In genomic region chr13:98173431-98173921, GRCh38 we compare ENCODE assay signal across 1 cellular context.
A peak's percentile ranks its signal among the peaks of the same experiment; 100 is the strongest.
TF ChIP-seq lines count a peak whose summit lies in the region.

No MANE protein-coding gene starts in this region.

TF ChIP-seq in HepG2, 621 proteins besides CTCF, POLR2A, EP300 and RAD21 (continued from another document):
- peak; percentile 52; the same call in 1 of the 2 replicates for TF ChIP-seq ZNF292 (CRISPR knock-in tag; IDR thresholded peaks at IDR 0.05; ENCODE audit: borderline replicate concordance, low read depth)
- no peak for TF ChIP-seq ZNF782 (CRISPR knock-in tag; IDR thresholded peaks at IDR 0.05; ENCODE audit: borderline replicate concordance)
- TF ChIP-seq SNAPC4 (CRISPR knock-in tag; IDR thresholded peaks at IDR 0.05) = no peak
- TF ChIP-seq ZFP91 (CRISPR knock-in tag; IDR thresholded peaks at IDR 0.05; ENCODE audit: borderline replicate concordance) = 0 out of 2 replicates have a peak, but pooled peaks have one; percentile 32
- no peak for TF ChIP-seq SUZ12 (IDR thresholded peaks at IDR 0.05; ENCODE audit: low read depth, low read length)
- peak; percentile 80; the same call in 1 of the 2 replicates for TF ChIP-seq HOMEZ (CRISPR knock-in tag; IDR thresholded peaks at IDR 0.05; ENCODE audit: low read depth)
- 0 out of 2 replicates have a peak, but pooled peaks have one; percentile 20 for TF ChIP-seq SIX4 (CRISPR knock-in tag; IDR thresholded peaks at IDR 0.05)
- TF ChIP-seq SRSF4 (IDR thresholded peaks at IDR 0.05; ENCODE audit: low read depth, low read length, poor library complexity, severe bottlenecking) = no peak
- no peak for TF ChIP-seq ZNF343 (CRISPR knock-in tag; IDR thresholded peaks at IDR 0.05)
- TF ChIP-seq SOX6 (IDR thresholded peaks at IDR 0.05) = no peak
- peak; percentile 87 for TF ChIP-seq SOX6 (CRISPR knock-in tag; IDR thresholded peaks at IDR 0.05)
- no peak for TF ChIP-seq PLSCR1 (CRISPR knock-in tag; IDR thresholded peaks at IDR 0.05; ENCODE audit: borderline replicate concordance)
- no peak for TF ChIP-seq ZNF841 (CRISPR knock-in tag; IDR thresholded peaks at IDR 0.05; ENCODE audit: borderline replicate concordance)
- peak; percentile 94 for TF ChIP-seq SAP130 (CRISPR knock-in tag; IDR thresholded peaks at IDR 0.05; ENCODE audit: low read depth)
- peak; percentile 92; the same call in 1 of the 2 replicates for TF ChIP-seq ETV5 (CRISPR knock-in tag; IDR thresholded peaks at IDR 0.05; ENCODE audit: borderline replicate concordance)
- TF ChIP-seq ZSCAN22 (CRISPR knock-in tag; IDR thresholded peaks at IDR 0.05) = no peak
- TF ChIP-seq NAIF1 (CRISPR knock-in tag; IDR thresholded peaks at IDR 0.05; ENCODE audit: borderline replicate concordance) = no peak
- no peak for TF ChIP-seq KLF11 (CRISPR knock-in tag; IDR thresholded peaks at IDR 0.05)
- TF ChIP-seq TEAD3 (CRISPR knock-in tag; optimal IDR thresholded peaks at IDR 0.05; ENCODE audit: borderline replicate concordance) = peak; percentile 88
- peak; percentile 64 for TF ChIP-seq REPIN1 (CRISPR knock-in tag; IDR thresholded peaks at IDR 0.05; ENCODE audit: borderline replicate concordance, low read depth)
- TF ChIP-seq ZMAT3 (CRISPR knock-in tag; conservative IDR thresholded peaks at IDR 0.05) = no peak
- no peak for TF ChIP-seq ZNF589 (CRISPR knock-in tag; conservative IDR thresholded peaks at IDR 0.05)
- no peak for TF ChIP-seq ZFP90 (CRISPR knock-in tag; IDR thresholded peaks at IDR 0.05; ENCODE audit: borderline replicate concordance)
- 0 out of 2 replicates have a peak, but pooled peaks have one; percentile 50 for TF ChIP-seq ARHGAP35 (CRISPR knock-in tag; IDR thresholded peaks at IDR 0.05; ENCODE audit: borderline replicate concordance)
- TF ChIP-seq HIVEP1 (CRISPR knock-in tag; IDR thresholded peaks at IDR 0.05) = no peak
- TF ChIP-seq THYN1 (CRISPR knock-in tag; IDR thresholded peaks at IDR 0.05; ENCODE audit: borderline replicate concordance, low read depth) = no peak
- TF ChIP-seq FOXO1 (CRISPR knock-in tag; IDR thresholded peaks at IDR 0.05) = peak; percentile 90
- TF ChIP-seq E2F5 (CRISPR knock-in tag; conservative IDR thresholded peaks at IDR 0.05) = no peak
- TF ChIP-seq DZIP1 (CRISPR knock-in tag; IDR thresholded peaks at IDR 0.05) = no peak
- TF ChIP-seq HNRNPLL (IDR thresholded peaks at IDR 0.05; ENCODE audit: low read depth, low read length, poor library complexity, severe bottlenecking) = no peak
- TF ChIP-seq ZNF567 (CRISPR knock-in tag; IDR thresholded peaks at IDR 0.05; ENCODE audit: borderline replicate concordance) = 0 out of 2 replicates have a peak, but pooled peaks have one; percentile 41
- TF ChIP-seq ZKSCAN1 (IDR thresholded peaks at IDR 0.05; ENCODE audit: low read length) = no peak
- no peak for TF ChIP-seq NFKB2 (CRISPR knock-in tag; IDR thresholded peaks at IDR 0.05; ENCODE audit: borderline replicate concordance)
- TF ChIP-seq ZNF354B (CRISPR knock-in tag; IDR thresholded peaks at IDR 0.05) = 0 out of 2 replicates have a peak, but pooled peaks have one; percentile 35
- no peak for TF ChIP-seq ZBTB1 (CRISPR knock-in tag; IDR thresholded peaks at IDR 0.05; ENCODE audit: borderline replicate concordance)
- no peak for TF ChIP-seq KLF6 (CRISPR knock-in tag; IDR thresholded peaks at IDR 0.05)
